In the genomic region with DNA sequence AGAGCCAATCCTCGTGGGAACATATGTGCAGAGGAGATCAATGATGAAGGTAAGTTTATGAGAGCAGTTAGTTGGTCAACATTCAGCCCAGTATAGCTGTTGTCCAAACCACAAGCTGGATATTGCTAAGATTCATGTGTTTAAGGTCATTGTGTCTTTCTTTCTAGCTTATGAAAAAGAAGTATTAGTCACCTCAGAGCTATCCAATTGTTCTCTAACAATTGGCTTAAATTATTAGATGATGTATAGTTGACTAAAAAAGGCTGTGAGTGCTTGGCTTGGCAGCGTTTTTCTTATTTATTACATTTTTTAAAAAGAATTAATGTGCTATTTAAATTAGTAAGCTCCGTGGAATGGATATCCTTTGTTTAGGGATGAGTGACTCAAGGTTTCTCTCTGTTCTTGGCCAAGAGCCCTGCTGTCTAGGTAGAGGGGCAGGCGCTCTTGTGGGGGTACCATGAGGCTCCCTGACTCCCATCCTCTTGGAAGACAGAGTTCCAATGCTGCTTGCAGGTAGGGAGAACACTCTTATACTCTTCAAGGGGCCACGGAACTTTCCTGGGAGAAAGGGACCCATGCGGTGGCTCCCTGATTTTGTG, we compare ENCODE assay signal across 31 cellular contexts.
"Had no signal": no experiment of that assay in that cellular context is flagged by ENCODE, and none has a peak within 500 bp of the region (broad histone marks: within the 10 kb centered on the region; RNA-seq: fewer than 3 reads in every experiment).

No MANE protein-coding gene starts in this region.

- H3K4me3 ChIP-seq: esophagus squamous epithelium, heart left ventricle, left lung, lung, ovary, skin epidermis, testis, uterus had no signal

- H3K27ac ChIP-seq: brain microvascular endothelial cell, esophagus squamous epithelium, heart left ventricle, left lung, ovary, testis, uterus had no signal

- H3K27me3 ChIP-seq: brain microvascular endothelial cell, esophagus squamous epithelium, heart left ventricle, left lung, ovary, testis, uterus had no signal

- H3K4me1 ChIP-seq: esophagus squamous epithelium, heart left ventricle, left lung, testis, uterus had no signal

- FAIRE-seq: endothelial cell of umbilical vein had no signal

- ATAC-seq: activated naive CD8-positive, alpha-beta T cell treated with anti-CD3 and anti-CD28 coated beads, Interleukin-2, amount 50 U/mL, for 24 hours; heart left ventricle; left lung; sciatic nerve; stimulated activated naive CD8-positive, alpha-beta T cell treated with anti-CD3 and anti-CD28 coated beads, Interleukin-15, Interleukin-2, amounts not matched to agents 100 U/mL and 50 U/mL, for 24 hours; T-helper 17 cell had no signal

- DNase-seq: activated CD4-positive, alpha-beta memory T cell treated with anti-CD3 and anti-CD28 coated beads for 36 hours; activated CD4-positive, alpha-beta T cell treated with anti-CD3 and anti-CD28 coated beads, Interleukin-2, amount 10 ng/mL, durations not matched to agents 24 days and 14 days; activated CD4-positive, CD25-positive, alpha-beta regulatory T cell treated with anti-CD3 and anti-CD28 coated beads, Interleukin-2, amount 50 U/mL, for 72 hours; activated CD8-positive, alpha-beta memory T cell treated with anti-CD3 and anti-CD28 coated beads, Interleukin-2, amount 50 U/mL, for 48 hours; activated gamma-delta T cell; activated naive CD8-positive, alpha-beta T cell treated with anti-CD3 and anti-CD28 coated beads, Interleukin-2, amount 50 U/mL, for 24 hours; activated T-cell treated with anti-CD3 and anti-CD28 coated beads, Interleukin-2, amount 50 U/mL, for 24 hours; brain microvascular endothelial cell; central memory CD4-positive, alpha-beta T cell; esophagus squamous epithelium; foreskin fibroblast; heart left ventricle; hypothalamus; immature natural killer cell; kidney glomerular epithelial cell; left lung; naive B cell; ovary; retina; stimulated activated CD4-positive, alpha-beta T cell treated with anti-CD3 and anti-CD28 coated beads, Interleukin-12 subunit alpha, Interleukin-12 subunit beta, amount 100 ng/mL, for 4 hours; stimulated activated CD4-positive, alpha-beta T cell treated with anti-CD3 and anti-CD28 coated beads, Interleukin-4, amount 100 ng/mL, for 1 hour; stimulated activated naive CD8-positive, alpha-beta T cell treated with anti-CD3 and anti-CD28 coated beads, Interleukin-15, Interleukin-2, amounts not matched to agents 100 U/mL and 50 U/mL, for 24 hours; T-helper 17 cell; T1000; testis; trophoblast cell; uterus had no signal

- H3K36me3 ChIP-seq: brain microvascular endothelial cell, esophagus squamous epithelium, heart left ventricle, left lung, ovary, uterus had no signal

- H3K9me3 ChIP-seq: esophagus squamous epithelium, heart left ventricle, left lung, ovary, testis, uterus had no signal
